Comparison of ENCODE assay signal across 16 cellular contexts in genomic region chr22:21055564-21055834, GRCh38. TPM values are rescaled to one million over a fixed set of nuclear protein-coding genes. Genes with fewer than 3 reads are reported as not detected.
"Had no signal": no experiment of that assay in that cellular context is flagged by ENCODE, and none has a peak within 500 bp of the region (broad histone marks: within the 10 kb centered on the region; RNA-seq: fewer than 3 reads in every experiment).

No MANE protein-coding gene starts in this region.

- DNase-seq: activated effector memory CD4-positive, alpha-beta T cell treated with Interleukin-2 at 50 U/mL for 16 hours; activated T-cell treated with anti-CD3 and anti-CD28 coated beads, Interleukin-2, amount 50 U/mL, for 1 hour; adrenal gland; effector CD8-positive, alpha-beta T cell; kidney glomerular epithelial cell; T1000; tibial artery had no signal

- ATAC-seq: gastroesophageal sphincter had no signal

- H2AFZ ChIP-seq: hepatocyte, parathyroid adenoma had no signal

- H3K27me3 ChIP-seq: adrenal gland, hepatocyte had no signal

- H3K9ac ChIP-seq: parathyroid adenoma had no signal

- H3K27ac ChIP-seq: adrenal gland, coronary artery, epithelial cell of prostate, gastroesophageal sphincter, hepatocyte, parathyroid adenoma, tibial artery had no signal

- H3K4me1 ChIP-seq: adrenal gland, gastroesophageal sphincter, parathyroid adenoma, tibial artery had no signal

- H3K36me3 ChIP-seq: adrenal gland, gastroesophageal sphincter, tibial artery had no signal

- H3K4me2 ChIP-seq: hepatocyte had no signal

- H3K79me2 ChIP-seq: hepatocyte, parathyroid adenoma had no signal

- H3K4me3 ChIP-seq: adrenal gland, coronary artery, gastroesophageal sphincter, hepatocyte, tibial artery had no signal

- H3K9me3 ChIP-seq: adrenal gland, gastroesophageal sphincter, tibial artery had no signal

RNA-seq across cellular contexts. Expression of gene LRRC74B, which starts 9.8 kb away (rescaled TPM):
- total RNA-seq: activated CD8-positive, alpha-beta memory T cell treated with anti-CD3 and anti-CD28 coated beads for 36 hours; cardiac septum; gastroesophageal sphincter; lower leg skin; renal cortical epithelial cell had no signal

RNA-seq across cellular contexts. Expression of gene SLC7A4, which starts 23.1 kb away (rescaled TPM):
- total RNA-seq: cardiac septum had no signal
